Comparison of ENCODE assay signal across 9 cellular contexts in genomic region chr1:220487297-220487820, GRCh38. TPM values are rescaled to one million over a fixed set of nuclear protein-coding genes. Genes with fewer than 3 reads are reported as not detected.
DNase-seq lines count a peak whose midpoint lies in the region; ATAC-seq and TF ChIP-seq lines count a peak whose summit lies in the region.
"Had no signal": no experiment of that assay in that cellular context is flagged by ENCODE, and none has a peak within 500 bp of the region (broad histone marks: within the 10 kb centered on the region; RNA-seq: fewer than 3 reads in every experiment).

No MANE protein-coding gene starts in this region.

- no peak for TF ChIP-seq CTCF in endothelial cell (IDR thresholded peaks at IDR 0.05; ENCODE audit: unreplicated experiment)

- H3K36me3 Mint-ChIP-seq in endothelial cell (ENCODE audit: low read depth, unreplicated experiment) (no peaks in the 10 kb centered on the region), T-cell (no peaks in the 10 kb centered on the region)

- POLR2A ChIA-PET in T-cell (lab: Charles Lee) = no interaction called here

- ATAC-seq in T-cell (replicated peaks in 1 of 4) (no peak), GM18519 (IDR thresholded peaks at IDR 0.05; ENCODE audit: low FRiP score, unreplicated experiment) (no peak)

- peaks cover 2% of the 10 kb centered on the region for H3K27me3 Mint-ChIP-seq in endothelial cell (ENCODE audit: unreplicated experiment)
- H3K27me3 Mint-ChIP-seq in T-cell = peaks cover 5 to 10% of the 10 kb centered on the region in 2 donors

- CTCF ChIA-PET in T-cell (lab: Charles Lee) = no interaction called here

- H3K27ac Mint-ChIP-seq in endothelial cell (ENCODE audit: unreplicated experiment) = peak overlapping the region; percentile 76
- no peak overlapping the region for H3K27ac Mint-ChIP-seq in T-cell

- H3K4me3 Mint-ChIP-seq in endothelial cell (ENCODE audit: unreplicated experiment) (no peak overlapping the region), T-cell (no peak overlapping the region)

- peaks cover 7% of the 10 kb centered on the region for H3K4me1 Mint-ChIP-seq in endothelial cell (ENCODE audit: unreplicated experiment)
- H3K4me1 Mint-ChIP-seq in T-cell = no peaks in the 10 kb centered on the region

- H3K9me3 Mint-ChIP-seq in endothelial cell (ENCODE audit: unreplicated experiment) (no peaks in the 10 kb centered on the region), T-cell (peaks cover 0 to 6% (median 0%) of the 10 kb centered on the region in 3 donors)

- peak; percentile 29 for DNase-seq in NCI-H146 (lab: John Stamatoyannopoulos, UW)
- DNase-seq in NCI-H146 treated with DMSO at 0.1 percent for 48 hours (lab: John Stamatoyannopoulos, UW; ENCODE audit: unreplicated experiment) = no peak
- peak; percentile 91 for DNase-seq in NCI-H748 (lab: John Stamatoyannopoulos, UW; ENCODE audit: unreplicated experiment)
- DNase-seq in endothelial cell (ENCODE audit: low spot score) = peak; percentile 18
- peak; percentile 4 to 33 (median 29) for DNase-seq in stimulated activated CD4-positive, alpha-beta T cell treated with anti-CD3 and anti-CD28 coated beads, TNF-alpha, amount 100 ng/mL, for 48 hours (ENCODE audit: low read depth in 3 of 3)
- DNase-seq in T-cell = no peak
- DNase-seq in NCI-H82 treated with DMSO at 0.1 percent for 48 hours (lab: John Stamatoyannopoulos, UW; ENCODE audit: unreplicated experiment) = no peak
- DNase-seq: NCI-H1694 had no signal

RNA-seq across cellular contexts. Expression of gene MARK1, which starts 40.6 kb away (rescaled TPM):
- total RNA-seq in endothelial cell (ENCODE audit: unreplicated experiment) (12.5 TPM), T-cell (not detected)

Comparison
In these comparisons a context has a peak if more than half of its experiments do, and no peak if none do; other contexts are left out.
1. DNase-seq: peak in NCI-H146 (single experiment), NCI-H748 (single experiment), endothelial cell (single experiment) and stimulated activated CD4-positive, alpha-beta T cell treated with anti-CD3 and anti-CD28 coated beads, TNF-alpha, amount 100 ng/mL, for 48 hours (3 of 3); none in NCI-H146 treated with DMSO at 0.1 percent for 48 hours (single experiment), T-cell (0 of 34) and NCI-H82 treated with DMSO at 0.1 percent for 48 hours (single experiment).
2. RNA of gene MARK1, which starts 40.6 kb away (total RNA-seq): 12.5 TPM in endothelial cell (single experiment); not detected in T-cell; every median in the first group is over 10 times any median in the second.